8 cellular contexts compared by ENCODE assay signal in genomic region chr1:201408176-201408814, GRCh38. TPM values are rescaled to one million over a fixed set of nuclear protein-coding genes. Genes with fewer than 3 reads are reported as not detected.
A peak's percentile ranks its signal among the peaks of the same experiment; 100 is the strongest.
DNase-seq lines count a peak whose midpoint lies in the region; ATAC-seq and TF ChIP-seq lines count a peak whose summit lies in the region.

No MANE protein-coding gene starts in this region.

- H3K27me3 Mint-ChIP-seq in CD14-positive monocyte (ENCODE audit: low read depth in 3 of 3) = peaks cover 7 to 10% (median 9%) of the 10 kb centered on the region in 3 donors

- no peaks in the 10 kb centered on the region for H3K9me3 Mint-ChIP-seq in CD14-positive monocyte

- no peak overlapping the region for H3K27ac ChIP-seq in lower lobe of right lung

- H3K27me3 ChIP-seq in lower lobe of right lung (ENCODE audit: low read depth) = no peaks in the 10 kb centered on the region

- H3K36me3 Mint-ChIP-seq in CD14-positive monocyte = no peaks in the 10 kb centered on the region

- no peak overlapping the region for H3K4me3 ChIP-seq in lower lobe of right lung

- DNase-seq in CD14-positive monocyte (ENCODE audit: low spot score) = no peak
- peak; percentile 53 for DNase-seq in HCEC 1CT
- DNase-seq in NCI-H524 (lab: John Stamatoyannopoulos, UW) = peak; percentile 35 to 71
- peak; percentile 53 for DNase-seq in activated CD4-positive, alpha-beta T cell treated with anti-CD3 and anti-CD28 coated beads, Interleukin-2, amount 50 U/mL, for 24 hours (ENCODE audit: low read depth in 1 of 2, low spot score in 1 of 2)
- DNase-seq in ecto neural progenitor cell (ENCODE audit: low spot score) = peak; percentile 90
- DNase-seq in lower lobe of right lung = peak; percentile 88
- peak; percentile 24 for DNase-seq in stimulated activated CD8-positive, alpha-beta memory T cell treated with anti-CD3 and anti-CD28 coated beads, Interleukin-12 subunit alpha, Interleukin-12 subunit beta, amount 100 ng/mL, for 24 hours (ENCODE audit: extremely low read depth)

- peak; percentile 76 to 78 for ATAC-seq in lower lobe of right lung
- no peak for ATAC-seq in HG03469 (IDR thresholded peaks at IDR 0.05; ENCODE audit: unreplicated experiment)

- TF ChIP-seq CTCF in CD14-positive monocyte (IDR thresholded peaks at IDR 0.05) (peak; percentile 95), lower lobe of right lung (IDR thresholded peaks at IDR 0.05) (peak; percentile 93)

- H3K27ac Mint-ChIP-seq in CD14-positive monocyte = no peak overlapping the region

- H3K4me1 ChIP-seq in lower lobe of right lung = peaks cover 19% of the 10 kb centered on the region

- intact Hi-C loops in CD14-positive monocyte (cut with micrococcal nuclease) (no loop called here), lower lobe of right lung (cut with DNase I) (no loop called here)

- no peaks in the 10 kb centered on the region for H3K36me3 ChIP-seq in lower lobe of right lung

- no peak overlapping the region for H3K4me3 Mint-ChIP-seq in CD14-positive monocyte

- H3K4me1 Mint-ChIP-seq in CD14-positive monocyte = peaks cover 2% of the 10 kb centered on the region

- H3K9me3 ChIP-seq in lower lobe of right lung = no peaks in the 10 kb centered on the region

RNA-seq across cellular contexts. Expression of gene LAD1, which starts 9.2 kb away (rescaled TPM):
- not detected for polyA plus RNA-seq in CD14-positive monocyte
- total RNA-seq in lower lobe of right lung = 35.3 TPM

RNA-seq across cellular contexts. Expression of gene TNNI1, which starts 13.2 kb away (rescaled TPM):
- not detected for polyA plus RNA-seq in CD14-positive monocyte
- total RNA-seq in lower lobe of right lung = 0.21 TPM

RNA-seq across cellular contexts. Expression of gene TNNT2, which starts 30.8 kb away (rescaled TPM):
- not detected for polyA plus RNA-seq in CD14-positive monocyte
- 6.4 TPM for total RNA-seq in lower lobe of right lung
